In genomic region chr2:224084266-224084892, GRCh38 we compare ENCODE assay signal across 17 cellular contexts. TPM values are rescaled to one million over a fixed set of nuclear protein-coding genes. Genes with fewer than 3 reads are reported as not detected.
A peak's percentile ranks its signal among the peaks of the same experiment; 100 is the strongest.
DNase-seq lines count a peak whose midpoint lies in the region; ATAC-seq, FAIRE-seq and TF ChIP-seq lines count a peak whose summit lies in the region.
"Had no signal": no experiment of that assay in that cellular context is flagged by ENCODE, and none has a peak within 500 bp of the region (broad histone marks: within the 10 kb centered on the region; RNA-seq: fewer than 3 reads in every experiment).

No MANE protein-coding gene starts in this region.

- peaks cover 24% of the 10 kb centered on the region for H3K4me1 Mint-ChIP-seq in astrocyte (ENCODE audit: low read depth, unreplicated experiment)

- H4K91ac ChIP-seq in mesenchymal stem cell (ENCODE audit: low read length) = peak overlapping the region; percentile 23

- H3K36me3 ChIP-seq in astrocyte (ENCODE audit: insufficient read depth, low read length) (no peaks in the 10 kb centered on the region), mesenchymal stem cell (ENCODE audit: control insufficient read depth in 1 of 2, insufficient read depth in 2 of 2, low read depth in 1 of 2, low read length in 2 of 2) (no peaks in the 10 kb centered on the region), aorta (ENCODE audit: control insufficient read depth in 1 of 2, insufficient read depth in 2 of 2, low read length in 1 of 2) (no peaks in the 10 kb centered on the region), suprapubic skin (no peaks in the 10 kb centered on the region)
- H3K36me3 ChIP-seq: spleen had no signal

- H2BK12ac ChIP-seq in mesenchymal stem cell (ENCODE audit: low read length in 2 of 2) = peak overlapping the region; percentile 32 to 97

- intact Hi-C loops in Right ventricle myocardium inferior (cut with DNase I) (no loop called here), cardiac septum (cut with DNase I) (no loop called here), aorta (cut with DNase I) (no loop called here), lower leg skin (cut with DNase I; ENCODE audit: low total_unique reads) (no loop called here)

- H3K9ac ChIP-seq in astrocyte (ENCODE audit: low read length) (no peak overlapping the region), mesenchymal stem cell (ENCODE audit: low read length) (peak overlapping the region; percentile 73)

- no peak overlapping the region for H3K23ac ChIP-seq in mesenchymal stem cell (ENCODE audit: low read length in 2 of 2)

- peak overlapping the region; percentile 76 for H4K8ac ChIP-seq in mesenchymal stem cell (ENCODE audit: low read length)

- ATAC-seq in Right ventricle myocardium inferior (peak; percentile 67), aorta (ENCODE audit: low FRiP score) (peak; percentile 69), GM19351 (IDR thresholded peaks at IDR 0.05; ENCODE audit: unreplicated experiment) (no peak)
- ATAC-seq: activated CD4-positive, CD25-positive, alpha-beta regulatory T cell treated with anti-CD3 and anti-CD28 coated beads, Interleukin-2, amount 50 U/mL, for 24 hours; effector memory CD8-positive, alpha-beta T cell had no signal

- H3K9me3 ChIP-seq in astrocyte (ENCODE audit: insufficient read depth, low read depth, low read length) (no peaks in the 10 kb centered on the region), mesenchymal stem cell (ENCODE audit: control insufficient read depth, low read length) (no peaks in the 10 kb centered on the region), aorta (ENCODE audit: control insufficient read depth, low read length) (no peaks in the 10 kb centered on the region), suprapubic skin (no peaks in the 10 kb centered on the region)
- H3K9me3 ChIP-seq: spleen had no signal

- H3K27me3 ChIP-seq in astrocyte (ENCODE audit: insufficient read depth, low read length) (no peaks in the 10 kb centered on the region), mesenchymal stem cell (ENCODE audit: control insufficient read depth in 1 of 2, insufficient read depth in 1 of 2, low read length in 2 of 2) (no peaks in the 10 kb centered on the region), aorta (ENCODE audit: control insufficient read depth in 1 of 2, insufficient read depth in 2 of 2, low read length in 1 of 2) (no peaks in the 10 kb centered on the region), suprapubic skin (no peaks in the 10 kb centered on the region)
- H3K27me3 ChIP-seq: spleen had no signal

- H3K9me3 Mint-ChIP-seq in astrocyte (ENCODE audit: unreplicated experiment) = peaks cover 4% of the 10 kb centered on the region
- H3K9me3 Mint-ChIP-seq: effector memory CD8-positive, alpha-beta T cell; T-helper 2 cell treated with Interferon-gamma antibody and Interleukin-4, amounts not matched to agents 5 μg/mL and 100 μg/mL, for 36 hours had no signal

- H3K4me2 ChIP-seq in astrocyte (ENCODE audit: low read length) (no peak overlapping the region), mesenchymal stem cell (ENCODE audit: low read length, poor library complexity, severe bottlenecking) (no peak overlapping the region)

- peak overlapping the region; percentile 75 to 83 for H3K4ac ChIP-seq in mesenchymal stem cell (ENCODE audit: low read depth in 1 of 2, low read length in 2 of 2)

- H4K20me1 ChIP-seq in astrocyte (ENCODE audit: insufficient read depth, low read length) = no peaks in the 10 kb centered on the region

- H3K79me2 ChIP-seq in astrocyte (ENCODE audit: insufficient read depth, low read length) = no peaks in the 10 kb centered on the region

- no peak overlapping the region for H2BK15ac ChIP-seq in mesenchymal stem cell (ENCODE audit: low read depth, poor library complexity, severe bottlenecking)

- no peak overlapping the region for H3K14ac ChIP-seq in mesenchymal stem cell (ENCODE audit: low read length in 2 of 2)

- H2BK120ac ChIP-seq in mesenchymal stem cell (ENCODE audit: low read depth, low read length) = peak overlapping the region; percentile 36

- no peak overlapping the region for H2BK5ac ChIP-seq in mesenchymal stem cell (ENCODE audit: low read depth, low read length, poor library complexity, severe bottlenecking)

- FAIRE-seq in astrocyte (lab: Jason Lieb, UNC) = no peak
- FAIRE-seq: GM18507 had no signal

- TF ChIP-seq CTCF in astrocyte (IDR thresholded peaks at IDR 0.05; ENCODE audit: insufficient read depth, low read depth, low read length) = no peak
- TF ChIP-seq CTCF in suprapubic skin (IDR thresholded peaks at IDR 0.05) = no peak
- no peak for TF ChIP-seq CTCF in lower leg skin (IDR thresholded peaks at IDR 0.05)

- H3K27me3 Mint-ChIP-seq in astrocyte (ENCODE audit: low read depth, unreplicated experiment) = no peaks in the 10 kb centered on the region

- no peak overlapping the region for H2AFZ ChIP-seq in astrocyte (ENCODE audit: low read depth, low read length)
- H2AFZ ChIP-seq in mesenchymal stem cell (ENCODE audit: low read depth, low read length) = no peak overlapping the region

- peak overlapping the region; percentile 78 for H2AK5ac ChIP-seq in mesenchymal stem cell (ENCODE audit: low read length, severe bottlenecking)

- H3K79me1 ChIP-seq in mesenchymal stem cell (replicated peaks; ENCODE audit: low read length, poor library complexity, severe bottlenecking) = no peaks in the 10 kb centered on the region

- peaks cover 23% of the 10 kb centered on the region for H3K4me1 ChIP-seq in astrocyte (ENCODE audit: insufficient read depth, low read length)
- peaks cover 2% of the 10 kb centered on the region for H3K4me1 ChIP-seq in mesenchymal stem cell (ENCODE audit: control insufficient read depth, insufficient read depth, low read depth, low read length)
- H3K4me1 ChIP-seq in aorta (ENCODE audit: control insufficient read depth in 1 of 2, insufficient read depth in 2 of 2, low read length in 2 of 2) = no peaks in the 10 kb centered on the region
- peaks cover 10% of the 10 kb centered on the region for H3K4me1 ChIP-seq in suprapubic skin
- H3K4me1 ChIP-seq: spleen had no signal

- H3K36me3 Mint-ChIP-seq in astrocyte (ENCODE audit: low read depth, unreplicated experiment) = no peaks in the 10 kb centered on the region

- peak overlapping the region; percentile 67 for H3K27ac Mint-ChIP-seq in astrocyte (ENCODE audit: unreplicated experiment)
- H3K27ac Mint-ChIP-seq: effector memory CD8-positive, alpha-beta T cell; T-helper 2 cell treated with Interferon-gamma antibody and Interleukin-4, amounts not matched to agents 5 μg/mL and 100 μg/mL, for 36 hours had no signal

- 100% methylated on average over 2 of the region's 3 CpGs for WGBS in mesenchymal stem cell
- 96% methylated on average over 3 of the region's 3 CpGs for WGBS in aorta, 2 donors
- whole genome bisulfite sequencing in suprapubic skin = 83% methylated on average over 3 of the region's 3 CpGs
- WGBS in lower leg skin, 2 donors = 93 to 96% methylated on average over 3 of the region's 3 CpGs

- H3K4me3 ChIP-seq in astrocyte (ENCODE audit: insufficient read depth, low read depth, low read length) (no peak overlapping the region), mesenchymal stem cell (ENCODE audit: insufficient read depth in 1 of 2, low read depth in 1 of 2, low read length in 2 of 2) (no peak overlapping the region), aorta (ENCODE audit: low read length in 2 of 2) (no peak overlapping the region), suprapubic skin (no peak overlapping the region), lower leg skin (ENCODE audit: low read depth, poor library complexity, severe bottlenecking) (no peak overlapping the region)
- H3K4me3 ChIP-seq: spleen had no signal

- TF ChIP-seq EP300 in suprapubic skin (IDR thresholded peaks at IDR 0.05) = no peak

- DNase-seq in Right ventricle myocardium inferior (ENCODE audit: missing footprints) (no peak), cardiac septum (ENCODE audit: low spot score) (no peak), astrocyte (ENCODE audit: low read depth) (no peak), mesenchymal stem cell (no peak), aorta (no peak), suprapubic skin (ENCODE audit: low spot score in 2 of 2) (no peak), lower leg skin (ENCODE audit: low spot score in 2 of 2) (no peak)
- DNase-seq: activated effector memory CD4-positive, alpha-beta T cell treated with anti-CD3 and anti-CD28 coated beads, Interleukin-2, amount 50 U/mL, for 16 hours; DMS79; effector memory CD8-positive, alpha-beta T cell; NCI-H1436 treated with DMSO at 0.1 percent for 48 hours; spleen; trophoblast cell had no signal

- H3K4me3 Mint-ChIP-seq in astrocyte (ENCODE audit: unreplicated experiment) = no peak overlapping the region
- H3K4me3 Mint-ChIP-seq: effector memory CD8-positive, alpha-beta T cell; T-helper 2 cell treated with Interferon-gamma antibody and Interleukin-4, amounts not matched to agents 5 μg/mL and 100 μg/mL, for 36 hours had no signal

- H3K27ac ChIP-seq in astrocyte (ENCODE audit: low read depth, low read length) (no peak overlapping the region), mesenchymal stem cell (ENCODE audit: low read length, poor library complexity, severe bottlenecking) (peak overlapping the region; percentile 1), aorta (ENCODE audit: low read depth in 1 of 2, low read length in 2 of 2) (no peak overlapping the region), suprapubic skin (no peak overlapping the region)
- H3K27ac ChIP-seq: spleen had no signal

- no peak for TF ChIP-seq POLR2A in suprapubic skin (IDR thresholded peaks at IDR 0.05)
- TF ChIP-seq POLR2A in lower leg skin (IDR thresholded peaks at IDR 0.05) = no peak

- peak overlapping the region; percentile 59 to 82 for H3K18ac ChIP-seq in mesenchymal stem cell (ENCODE audit: low read depth in 1 of 2, low read length in 2 of 2)

RNA-seq across cellular contexts. Expression of gene SERPINE2, which starts 45.3 kb away (rescaled TPM):
- total RNA-seq in Right ventricle myocardium inferior = 6.1 TPM
- total RNA-seq in cardiac septum = 91.5 TPM
- 375 and 389 TPM in 2 replicates for total RNA-seq in astrocyte
- polyA plus RNA-seq in mesenchymal stem cell (2013, experiment 1 of 2) = 579 TPM
- 591 TPM for polyA plus RNA-seq in mesenchymal stem cell (2013, experiment 2 of 2)
- total RNA-seq in aorta = 100 to 1,000 TPM; 183 to 222 TPM
- polyA plus RNA-seq in aorta = 10 to 100 TPM; 11.7 to 12.3 TPM
- total RNA-seq in suprapubic skin = 10 to 100 TPM in 2 of 4 donors, 1 to 10 TPM in 2; 7.0 to 16.5 (median 10.0) TPM
- 10 to 100 TPM in 1 of 4 donors, 1 to 10 TPM in 3; 1.8 to 11.5 (median 4.7) TPM for total RNA-seq in lower leg skin
